In the genomic region with DNA sequence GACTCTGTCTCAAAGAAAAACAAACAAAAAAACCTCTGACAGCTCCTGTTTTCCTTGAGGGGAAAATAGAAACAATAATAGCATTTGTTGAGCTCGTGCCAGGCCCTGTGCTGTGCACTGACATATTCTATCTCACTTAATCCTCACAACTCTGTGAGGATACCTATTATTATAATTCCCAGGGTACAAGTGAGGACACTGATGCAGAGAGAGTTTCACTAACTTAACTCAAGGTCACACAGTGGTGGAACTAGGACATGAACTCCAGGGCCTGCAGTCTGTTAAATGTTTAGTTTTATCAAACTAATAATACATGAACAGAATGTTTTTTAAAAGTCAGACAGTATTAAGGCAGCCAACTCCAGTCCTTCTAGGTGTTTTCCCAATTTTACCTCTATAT, we compare ENCODE assay signal across 23 cellular contexts. TPM values are rescaled to one million over a fixed set of nuclear protein-coding genes. Genes with fewer than 3 reads are reported as not detected.
A peak's percentile ranks its signal among the peaks of the same experiment; 100 is the strongest.
DNase-seq lines count a peak whose midpoint lies in the region; ATAC-seq and TF ChIP-seq lines count a peak whose summit lies in the region.
"Had no signal": no experiment of that assay in that cellular context is flagged by ENCODE, and none has a peak within 500 bp of the region (broad histone marks: within the 10 kb centered on the region; RNA-seq: fewer than 3 reads in every experiment).

No MANE protein-coding gene starts in this region.

- H3K27me3 ChIP-seq in skeletal muscle tissue (ENCODE audit: control insufficient read depth in 3 of 3, insufficient read depth in 3 of 3, low read length in 3 of 3) (no peaks in the 10 kb centered on the region), SK-N-SH (ENCODE audit: insufficient read depth) (no peaks in the 10 kb centered on the region)
- H3K27me3 ChIP-seq: MG63, SJSA1 had no signal

- TF ChIP-seq CTCF in HEK293 (tag by site-specific recombination; IDR thresholded peaks at IDR 0.05): no peak
- no peak for TF ChIP-seq CTCF in GM13976 (IDR thresholded peaks at IDR 0.05; ENCODE audit: borderline replicate concordance, control extremely low read depth, extremely low read depth, insufficient read depth, missing control alignments)
- no peak for TF ChIP-seq CTCF in SK-N-SH (IDR thresholded peaks at IDR 0.05)

- in situ Hi-C loops in SK-MEL-5 (cut with HindIII; ENCODE audit: low pct_unique_long_range_greater_than_20kb, low sequenced_read_pairs) (no loop called here), GM13976 (cut with MboI; ENCODE audit: low sequenced_read_pairs, unreplicated experiment) (no loop called here)

- 50% methylated on average over 1 of the region's 1 CpG for WGBS in SK-N-SH (ENCODE audit: low lambda C conversion rate)

- H3K36me3 ChIP-seq in HEK293 (ENCODE audit: control insufficient read depth in 2 of 2, insufficient read depth in 1 of 2, low read length in 2 of 2): peaks cover 0 to 52% of the 10 kb centered on the region in 2 experiments; a peak in 1 of 3 replicates
- H3K36me3 ChIP-seq in skeletal muscle tissue (ENCODE audit: control insufficient read depth in 3 of 3, insufficient read depth in 3 of 3, low read length in 3 of 3): peaks cover 10 to 21% (median 13%) of the 10 kb centered on the region in 3 donors
- peaks cover 0 to 18% of the 10 kb centered on the region in 2 experiments for H3K36me3 ChIP-seq in SK-N-SH (replicated peaks in 1 of 2; ENCODE audit: control insufficient read depth in 1 of 2, insufficient read depth in 2 of 2, low read length in 1 of 2)

- H3K4me1 ChIP-seq in HEK293 (ENCODE audit: control insufficient read depth, insufficient read depth, low read length) (no peaks in the 10 kb centered on the region), skeletal muscle tissue (ENCODE audit: control insufficient read depth in 3 of 3, insufficient read depth in 3 of 3, low read length in 3 of 3) (peaks cover 47 to 64% (median 52%) of the 10 kb centered on the region in 3 donors), SK-N-SH (ENCODE audit: control insufficient read depth in 1 of 2, insufficient read depth in 2 of 2, low read depth in 1 of 2, low read length in 1 of 2) (peaks cover 0 to 5% of the 10 kb centered on the region in 2 experiments; a peak in 1 of 4 replicates)

- peak; percentile 75 for DNase-seq in SK-MEL-5 (ENCODE audit: low read depth, low spot score)
- no peak for DNase-seq in left ventricle myocardium superior
- no peak for DNase-seq in GM13976 (ENCODE audit: low spot score)
- no peak for DNase-seq in SK-N-SH
- no peak for DNase-seq in stimulated activated CD4-positive, alpha-beta T cell treated with anti-CD3 and anti-CD28 coated beads, Interleukin-4, amount 100 ng/mL, for 1 hour
- DNase-seq: C1 segment of cervical spinal cord; CD4-positive, alpha-beta memory T cell; COR-L47; DMS53; HCEC 1CT; IMR-90; KG1; MG63; NCI-H1105 treated with DMSO at 0.1 percent for 48 hours; NCI-H2029; NCI-H446; NCI-H524 treated with DMSO at 0.1 percent for 48 hours; NCI-H774; PC-3 had no signal

- H3K9ac ChIP-seq in skeletal muscle tissue (ENCODE audit: low read depth in 1 of 3, low read length in 3 of 3) (no peak overlapping the region), SK-N-SH (no peak overlapping the region)

- H3K4me3 ChIP-seq in HEK293 (ENCODE audit: low read depth, low read length) (no peak overlapping the region), skeletal muscle tissue (ENCODE audit: low read length in 3 of 3) (no peak overlapping the region), SK-N-SH (ENCODE audit: low read depth in 2 of 2, low read length in 1 of 2) (no peak overlapping the region)
- H3K4me3 ChIP-seq: MG63, SJSA1 had no signal

- CTCF ChIA-PET in HEK293 (lab: Yijun Ruan, JAX): interaction anchor here (0.7 kb wide), 1 partner anchor 1294 kb away, joined by 5 read pairs; no protein-coding TSS in a partner anchor
- CTCF ChIA-PET in SK-N-SH (lab: Yijun Ruan, JAX): interaction anchor here (1.2 to 1.7 kb wide), 2 partner anchors 11 to 221 kb away, joined by 4 read pairs; no protein-coding TSS in a partner anchor

- POLR2A ChIA-PET in HEK293 (lab: Yijun Ruan, JAX): no interaction called here
- POLR2A ChIA-PET in SK-N-SH (lab: Yijun Ruan, JAX): no interaction called here

- TF ChIP-seq EP300 in SK-N-SH (IDR thresholded peaks at IDR 0.05; ENCODE audit: borderline replicate concordance in 1 of 2, low read depth in 1 of 2, low read length in 1 of 2): no peak

- no peak overlapping the region for H2AFZ ChIP-seq in SK-N-SH (ENCODE audit: low read depth)

- H3K79me2 ChIP-seq in SK-N-SH (ENCODE audit: insufficient read depth): no peaks in the 10 kb centered on the region

- H4K20me1 ChIP-seq in SK-N-SH (ENCODE audit: insufficient read depth): no peaks in the 10 kb centered on the region

- H3K27ac ChIP-seq in HEK293 (ENCODE audit: extremely low read depth, low read depth, low read length) (no peak overlapping the region), skeletal muscle tissue (ENCODE audit: low read depth, low read length) (peak overlapping the region; percentile 39), SK-N-SH (ENCODE audit: low read depth in 2 of 2, low read length in 1 of 2) (no peak overlapping the region)
- H3K27ac ChIP-seq: SJSA1 had no signal

- peak; percentile 42 for ATAC-seq in left ventricle myocardium superior
- ATAC-seq: PC-3 had no signal

- no peak for TF ChIP-seq RAD21 in SK-N-SH (IDR thresholded peaks at IDR 0.05; ENCODE audit: low read length)

- no peaks in the 10 kb centered on the region for H3K9me2 ChIP-seq in SK-N-SH

- H3K9me3 ChIP-seq in HEK293 (ENCODE audit: control insufficient read depth, insufficient read depth, low read depth, low read length) (no peaks in the 10 kb centered on the region), skeletal muscle tissue (ENCODE audit: control insufficient read depth in 3 of 3, low read length in 3 of 3) (no peaks in the 10 kb centered on the region), SK-N-SH (no peaks in the 10 kb centered on the region)
- H3K9me3 ChIP-seq: MG63, SJSA1 had no signal

- no peak overlapping the region for H3K4me2 ChIP-seq in SK-N-SH

- no peaks in the 10 kb centered on the region for H3F3A ChIP-seq in SK-N-SH (replicated peaks; ENCODE audit: insufficient read depth)

- intact Hi-C loops in left ventricle myocardium superior (cut with micrococcal nuclease): no loop called here

TF ChIP-seq in SK-N-SH, 30 proteins besides CTCF, POLR2A, EP300 and RAD21 (continues in another document):
- TF ChIP-seq ELF1 (IDR thresholded peaks at IDR 0.05) (no peak), RCOR1 (IDR thresholded peaks at IDR 0.05; ENCODE audit: low read length) (no peak), MEF2A (IDR thresholded peaks at IDR 0.05; ENCODE audit: borderline replicate concordance, low read depth) (no peak), SMC3 (IDR thresholded peaks at IDR 0.05; ENCODE audit: low read depth, low read length) (no peak)
- TF ChIP-seq, protein P1, sequence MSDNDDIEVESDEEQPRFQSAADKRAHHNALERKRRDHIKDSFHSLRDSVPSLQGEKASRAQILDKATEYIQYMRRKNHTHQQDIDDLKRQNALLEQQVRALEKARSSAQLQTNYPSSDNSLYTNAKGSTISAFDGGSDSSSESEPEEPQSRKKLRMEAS (IDR thresholded peaks at IDR 0.05; ENCODE audit: low read depth): no peak

RNA-seq across cellular contexts. Expression of a gene that starts 5.1 kb away (rescaled TPM):
- total RNA-seq in SK-MEL-5 (2014; rRNA removed; shearing (Covaris generic)): 0.42 TPM in 1 of 2 replicates, not detected in the other
- not detected in 2 replicates for polyA plus RNA-seq in SK-MEL-5 (2015; cell fraction: cytosol; rRNA removed)
- 0.23 TPM in 1 of 2 replicates, not detected in the other for polyA plus RNA-seq in SK-MEL-5 (2015; cell fraction: nucleus; rRNA removed)
- total RNA-seq in left ventricle myocardium superior: 156 TPM
- total RNA-seq in skeletal muscle tissue: 366 TPM
- 0.59 and 0.94 TPM in 2 replicates for polyA plus RNA-seq in SK-N-SH (2012; rRNA removed)
- 0.66 and 1.00 TPM in 2 replicates for polyA plus RNA-seq in SK-N-SH (2012; cell fraction: cytosol; rRNA removed)
- 2.2 and 2.5 TPM in 2 replicates for polyA plus RNA-seq in SK-N-SH (2012; cell fraction: nucleus; rRNA removed)
- total RNA-seq: CD4-positive, alpha-beta memory T cell had no signal
- polyA plus RNA-seq: CD4-positive, alpha-beta memory T cell had no signal

RNA-seq across cellular contexts. Expression of a gene that starts 20.7 kb away (rescaled TPM):
- total RNA-seq in SK-MEL-5 (2014; rRNA removed; shearing (Covaris generic)): not detected in 2 replicates
- polyA plus RNA-seq in SK-MEL-5 (2015; cell fraction: cytosol; rRNA removed): not detected in 2 replicates
- polyA plus RNA-seq in SK-MEL-5 (2015; cell fraction: nucleus; rRNA removed): not detected in 2 replicates
- not detected for total RNA-seq in left ventricle myocardium superior
- not detected for total RNA-seq in skeletal muscle tissue
- not detected in 2 replicates for polyA plus RNA-seq in SK-N-SH (2012; rRNA removed)
- 0.01 and 0.14 TPM in 2 replicates for polyA plus RNA-seq in SK-N-SH (2012; cell fraction: cytosol; rRNA removed)
- 0.14 and 0.27 TPM in 2 replicates for polyA plus RNA-seq in SK-N-SH (2012; cell fraction: nucleus; rRNA removed)
- total RNA-seq: Daoy, IMR-90, PC-3, SJSA1 had no signal
- polyA plus RNA-seq: CD4-positive, alpha-beta memory T cell had no signal

RNA-seq across cellular contexts. Expression of a gene that starts 35.5 kb away (rescaled TPM):
- total RNA-seq in SK-MEL-5 (2014; rRNA removed; shearing (Covaris generic)): 34.9 and 41.6 TPM in 2 replicates
- polyA plus RNA-seq in SK-MEL-5 (2015; cell fraction: cytosol; rRNA removed): 48.3 and 59.3 TPM in 2 replicates
- polyA plus RNA-seq in SK-MEL-5 (2015; cell fraction: nucleus; rRNA removed): 8.0 and 13.6 TPM in 2 replicates
- 6.7 TPM for total RNA-seq in left ventricle myocardium superior
- 5.2 TPM for total RNA-seq in skeletal muscle tissue
- 54.5 and 66.6 TPM in 2 replicates for polyA plus RNA-seq in SK-N-SH (2012; rRNA removed)
- polyA plus RNA-seq in SK-N-SH (2012; cell fraction: cytosol; rRNA removed): 26.6 and 45.6 TPM in 2 replicates
- polyA plus RNA-seq in SK-N-SH (2012; cell fraction: nucleus; rRNA removed): 21.9 and 32.8 TPM in 2 replicates
- total RNA-seq: CD4-positive, alpha-beta memory T cell had no signal
- polyA plus RNA-seq: CD4-positive, alpha-beta memory T cell had no signal

RNA-seq across cellular contexts. Expression of a gene that starts 48.2 kb away (rescaled TPM):
- total RNA-seq in SK-MEL-5 (2014; rRNA removed; shearing (Covaris generic)): 16.9 and 21.3 TPM in 2 replicates
- 13.4 and 13.6 TPM in 2 replicates for polyA plus RNA-seq in SK-MEL-5 (2015; cell fraction: cytosol; rRNA removed)
- polyA plus RNA-seq in SK-MEL-5 (2015; cell fraction: nucleus; rRNA removed): 57.3 and 97.6 TPM in 2 replicates
- total RNA-seq in left ventricle myocardium superior (15.7 TPM), skeletal muscle tissue (22.4 TPM)
- polyA plus RNA-seq in SK-N-SH (2012; rRNA removed): 13.2 and 19.2 TPM in 2 replicates
- polyA plus RNA-seq in SK-N-SH (2012; cell fraction: cytosol; rRNA removed): 16.3 and 16.6 TPM in 2 replicates
- 23.7 and 53.3 TPM in 2 replicates for polyA plus RNA-seq in SK-N-SH (2012; cell fraction: nucleus; rRNA removed)

RNA-seq across cellular contexts. Expression of a gene that starts 48.5 kb away (rescaled TPM):
- total RNA-seq in SK-MEL-5 (2014; rRNA removed; shearing (Covaris generic)): 137 and 153 TPM in 2 replicates
- 193 and 232 TPM in 2 replicates for polyA plus RNA-seq in SK-MEL-5 (2015; cell fraction: cytosol; rRNA removed)
- 254 and 269 TPM in 2 replicates for polyA plus RNA-seq in SK-MEL-5 (2015; cell fraction: nucleus; rRNA removed)
- total RNA-seq in left ventricle myocardium superior: 32.3 TPM
- 33.9 TPM for total RNA-seq in skeletal muscle tissue
- polyA plus RNA-seq in SK-N-SH (2012; rRNA removed): 31.9 and 46.3 TPM in 2 replicates
- polyA plus RNA-seq in SK-N-SH (2012; cell fraction: cytosol; rRNA removed): 41.7 and 41.8 TPM in 2 replicates
- polyA plus RNA-seq in SK-N-SH (2012; cell fraction: nucleus; rRNA removed): 65.5 and 101 TPM in 2 replicates

Comparison
In these comparisons a context has a peak if more than half of its experiments do, and no peak if none do; other contexts are left out.
1. RNA of a gene that starts 5.1 kb away (total RNA-seq): 366 TPM in skeletal muscle tissue (single experiment) and 156 TPM in left ventricle myocardium superior (single experiment); 0.42 TPM in SK-MEL-5; every median in the first group is over 100 times any median in the second.